ENCODE assay signal across 8 cellular contexts in the genomic region with DNA sequence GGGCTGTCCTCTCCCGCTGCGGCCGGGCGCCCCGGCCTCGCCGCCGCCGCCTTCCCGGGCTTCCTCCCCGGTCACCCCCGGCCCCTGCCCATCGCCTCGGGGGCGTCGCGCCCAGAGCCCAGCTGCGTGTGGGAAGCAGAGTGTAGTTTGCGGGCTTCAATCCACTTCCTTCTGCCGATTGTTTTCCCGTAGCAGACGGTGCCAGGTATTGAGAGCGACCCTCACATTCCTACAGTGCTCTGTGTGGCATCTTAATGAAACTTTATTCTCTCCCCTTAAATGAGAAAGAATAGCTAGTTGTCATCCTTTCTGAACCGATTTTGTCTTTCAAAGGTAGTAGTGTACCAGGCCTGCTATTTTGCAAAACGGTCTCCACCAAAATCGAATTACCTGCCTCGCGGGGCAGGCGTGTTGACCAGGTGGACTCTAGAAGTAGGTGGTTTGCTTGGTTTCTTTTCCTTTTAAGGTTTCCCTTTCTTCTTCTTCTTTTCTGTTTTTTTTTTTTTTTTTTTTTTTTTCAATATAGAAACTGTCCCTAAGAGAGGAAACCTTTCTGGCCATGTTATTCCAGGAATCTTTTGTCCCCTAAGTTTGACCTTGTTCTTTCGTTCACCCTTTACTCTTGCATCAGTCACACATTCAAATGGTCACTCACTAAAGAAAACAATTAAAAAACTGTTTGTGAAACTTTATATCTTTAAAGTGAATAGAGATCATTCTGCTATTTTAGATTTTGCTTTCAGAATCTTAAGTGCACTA. TPM values are rescaled to one million over a fixed set of nuclear protein-coding genes. Genes with fewer than 3 reads are reported as not detected.
DNase-seq lines count a peak whose midpoint lies in the region; ATAC-seq and TF ChIP-seq lines count a peak whose summit lies in the region.

No MANE protein-coding gene starts in this region.

- intact Hi-C loops in heart left ventricle (cut with DNase I) = loop anchor here in 8 of 10 donors (2.0 to 10.0 kb wide), 5 partner anchors 92 to 1346 kb away; a partner anchor contains a TSS
- intact Hi-C loops in Right ventricle myocardium inferior (cut with DNase I) = loop anchor here (5.0 to 10.0 kb wide), 2 partner anchors 57 to 666 kb away; a partner anchor contains a TSS
- intact Hi-C loops in dendritic cell treated with granulocyte-macrophage colony-stimulating factor and Interleukin-4, amounts not matched to agents 40 ng/mL and 50 ng/mL, for 4 days (cut with micrococcal nuclease) = loop anchor here (2.0 to 10.0 kb wide), 2 partner anchors 44 to 1346 kb away; a partner anchor contains a TSS

- H3K27me3 Mint-ChIP-seq in dendritic cell treated with granulocyte-macrophage colony-stimulating factor and Interleukin-4, amounts not matched to agents 40 ng/mL and 50 ng/mL, for 4 days = no peaks in the 10 kb centered on the region

- H3K4me1 ChIP-seq in heart left ventricle (peaks cover 0 to 46% (median 25%) of the 10 kb centered on the region in 12 donors), mucosa of stomach (ENCODE audit: control insufficient read depth, insufficient read depth, low read length) (peaks cover 9% of the 10 kb centered on the region)

- H3K27me3 ChIP-seq in heart left ventricle = no peaks in the 10 kb centered on the region
- no peaks in the 10 kb centered on the region for H3K27me3 ChIP-seq in mucosa of stomach (ENCODE audit: control insufficient read depth, insufficient read depth, low read length)

- peak overlapping the region; percentile 90 to 98 (median 93) for H3K27ac ChIP-seq in heart left ventricle

- H3K27ac Mint-ChIP-seq in dendritic cell treated with granulocyte-macrophage colony-stimulating factor and Interleukin-4, amounts not matched to agents 40 ng/mL and 50 ng/mL, for 4 days = peak overlapping the region; percentile 87

- DNase-seq in heart left ventricle = peak in 1 of 5 donors; percentile 62
- no peak for DNase-seq in Right ventricle myocardium inferior (ENCODE audit: missing footprints)
- DNase-seq in OCI-M1 (lab: John Stamatoyannopoulos, UW) = peak; percentile 56
- DNase-seq in NCI-H2227 treated with DMSO at 0.1 percent for 48 hours (lab: John Stamatoyannopoulos, UW) = no peak
- no peak for DNase-seq in omental fat pad (ENCODE audit: low spot score)

- no peaks in the 10 kb centered on the region for H3K36me3 ChIP-seq in heart left ventricle
- H3K36me3 ChIP-seq in mucosa of stomach (ENCODE audit: control insufficient read depth, insufficient read depth, low read length) = no peaks in the 10 kb centered on the region

- TF ChIP-seq POLR2A in heart left ventricle (IDR thresholded peaks at IDR 0.05) = no peak

- peaks cover 7% of the 10 kb centered on the region for H3K36me3 Mint-ChIP-seq in dendritic cell treated with granulocyte-macrophage colony-stimulating factor and Interleukin-4, amounts not matched to agents 40 ng/mL and 50 ng/mL, for 4 days (ENCODE audit: low read depth)

- TF ChIP-seq CTCF in heart left ventricle (IDR thresholded peaks at IDR 0.05) (no peak), omental fat pad (IDR thresholded peaks at IDR 0.05) (no peak)

- H3K9ac ChIP-seq in mucosa of stomach (ENCODE audit: low read length) = peak overlapping the region; percentile 90

- H3K4me3 ChIP-seq in heart left ventricle (peak overlapping the region; percentile 64 to 95 (median 88)), mucosa of stomach (ENCODE audit: low read length) (peak overlapping the region; percentile 88)

- H3K9me3 ChIP-seq in heart left ventricle = no peaks in the 10 kb centered on the region
- no peaks in the 10 kb centered on the region for H3K9me3 ChIP-seq in mucosa of stomach (ENCODE audit: control insufficient read depth, low read length)

- WGBS in heart left ventricle, 4 donors = 0 to 2% (median 1%) methylated on average over 27 to 30 of the region's 30 CpGs

- peak overlapping the region; percentile 83 for H3K4me3 Mint-ChIP-seq in dendritic cell treated with granulocyte-macrophage colony-stimulating factor and Interleukin-4, amounts not matched to agents 40 ng/mL and 50 ng/mL, for 4 days

- no peak for ATAC-seq in heart left ventricle
- ATAC-seq in Right ventricle myocardium inferior = no peak
- ATAC-seq in HG03097 (IDR thresholded peaks at IDR 0.05; ENCODE audit: low FRiP score, unreplicated experiment) = no peak
- ATAC-seq in omental fat pad (ENCODE audit: low FRiP score) = no peak

- peaks cover 10% of the 10 kb centered on the region for H3K4me1 Mint-ChIP-seq in dendritic cell treated with granulocyte-macrophage colony-stimulating factor and Interleukin-4, amounts not matched to agents 40 ng/mL and 50 ng/mL, for 4 days (ENCODE audit: low read depth)

- H3K9me3 Mint-ChIP-seq in dendritic cell treated with granulocyte-macrophage colony-stimulating factor and Interleukin-4, amounts not matched to agents 40 ng/mL and 50 ng/mL, for 4 days = no peaks in the 10 kb centered on the region

RNA-seq across cellular contexts. Expression of a gene that starts 0.9 kb away (rescaled TPM):
- total RNA-seq in heart left ventricle = 10 to 100 TPM; 33.8 to 55.3 (median 45.7) TPM
- 10 to 100 TPM; 20.4 to 24.1 TPM for polyA plus RNA-seq in heart left ventricle
- total RNA-seq in Right ventricle myocardium inferior = 48.4 TPM
- 10 to 100 TPM; 46.5 to 63.8 (median 59.0) TPM for total RNA-seq in omental fat pad
